Comparison of ENCODE assay signal across 9 cellular contexts in genomic region chr7:24572014-24572413, GRCh38. TPM values are rescaled to one million over a fixed set of nuclear protein-coding genes. Genes with fewer than 3 reads are reported as not detected.
A peak's percentile ranks its signal among the peaks of the same experiment; 100 is the strongest.
DNase-seq lines count a peak whose midpoint lies in the region; TF ChIP-seq lines count a peak whose summit lies in the region.
"Had no signal": no experiment of that assay in that cellular context is flagged by ENCODE, and none has a peak within 500 bp of the region (broad histone marks: within the 10 kb centered on the region; RNA-seq: fewer than 3 reads in every experiment).

No MANE protein-coding gene starts in this region.

- intact Hi-C loops in Calu3 (cut with micrococcal nuclease; ENCODE audit: unreplicated experiment): no loop called here
- intact Hi-C loops in dorsolateral prefrontal cortex (cut with DNase I): loop anchor here (10.0 kb wide), 2 partner anchors 93 to 143 kb away; no protein-coding TSS in a partner anchor

- no peak overlapping the region for H2AFZ ChIP-seq in neural progenitor cell (replicated peaks)

- H3K36me3 ChIP-seq in NT2/D1 (ENCODE audit: insufficient read depth, insufficient read length, low read length) (no peaks in the 10 kb centered on the region), neural progenitor cell (no peaks in the 10 kb centered on the region)

- H3K9me3 Mint-ChIP-seq in Calu3 (ENCODE audit: low read depth, unreplicated experiment) (no peaks in the 10 kb centered on the region), neural progenitor cell (no peaks in the 10 kb centered on the region)

- H3K4me1 Mint-ChIP-seq in Calu3 (ENCODE audit: low read depth, unreplicated experiment): peaks cover 9% of the 10 kb centered on the region
- H3K4me1 Mint-ChIP-seq in neural progenitor cell: peaks cover 33% of the 10 kb centered on the region

- CTCF ChIA-PET in Calu3 (lab: Charles Lee): no interaction called here

- H3K4me3 ChIP-seq in NT2/D1 (ENCODE audit: insufficient read length, low read depth) (peak overlapping the region; percentile 54), dorsolateral prefrontal cortex (peak overlapping the region in 57 of 59 donors; percentile 62 to 95 (median 76)), neural progenitor cell (no peak overlapping the region)

- BruUV-seq in Calu3 (replicated peaks; lab: Mats Ljungman, UMichigan): no TSS peak

- peaks cover 31% of the 10 kb centered on the region for H3K79me2 ChIP-seq in neural progenitor cell (ENCODE audit: low read depth)

- H3F3A ChIP-seq in neural progenitor cell (ENCODE audit: low read depth): peaks cover 11% of the 10 kb centered on the region

- H3K27ac Mint-ChIP-seq in Calu3 (ENCODE audit: unreplicated experiment) (no peak overlapping the region), neural progenitor cell (peak overlapping the region; percentile 51)

- peaks cover 18% of the 10 kb centered on the region for H3K27me3 ChIP-seq in NT2/D1 (ENCODE audit: insufficient read depth, insufficient read length)
- H3K27me3 ChIP-seq in dorsolateral prefrontal cortex: no peaks in the 10 kb centered on the region
- H3K27me3 ChIP-seq in neural progenitor cell: peaks cover 13% of the 10 kb centered on the region

- no peak overlapping the region for H3K9ac ChIP-seq in NT2/D1 (ENCODE audit: insufficient read length, low read depth)
- H3K9ac ChIP-seq in neural progenitor cell: no peak overlapping the region

- peaks cover 54% of the 10 kb centered on the region for H3K27me3 Mint-ChIP-seq in Calu3 (ENCODE audit: unreplicated experiment)
- peaks cover 5% of the 10 kb centered on the region for H3K27me3 Mint-ChIP-seq in neural progenitor cell (ENCODE audit: insufficient read depth, low read depth)

- H3K4me3 Mint-ChIP-seq in Calu3 (ENCODE audit: low read depth, unreplicated experiment): peak overlapping the region; percentile 91
- H3K4me3 Mint-ChIP-seq in neural progenitor cell: peak overlapping the region; percentile 92

- H3K36me3 Mint-ChIP-seq in Calu3 (ENCODE audit: insufficient read depth, unreplicated experiment): peaks cover 24% of the 10 kb centered on the region
- H3K36me3 Mint-ChIP-seq in neural progenitor cell: no peaks in the 10 kb centered on the region

- TF ChIP-seq CTCF in Calu3 (IDR thresholded peaks at IDR 0.05; ENCODE audit: unreplicated experiment) (no peak), dorsolateral prefrontal cortex (IDR thresholded peaks at IDR 0.05 in 54 of 56, conservative IDR thresholded peaks at IDR 0.05 in 2 of 56; ENCODE audit: low read depth in 1 of 56, partially characterized antibody in 56 of 56) (no peak), neural progenitor cell (IDR thresholded peaks at IDR 0.05) (no peak)

- peak overlapping the region; percentile 85 for H3K4me2 ChIP-seq in neural progenitor cell

- H3K27ac ChIP-seq in dorsolateral prefrontal cortex (peak overlapping the region in 46 of 59 donors; percentile 21 to 94 (median 86)), neural progenitor cell (no peak overlapping the region)

- peaks cover 12% of the 10 kb centered on the region for H4K20me1 ChIP-seq in neural progenitor cell (ENCODE audit: low read depth)

- H3K4me1 ChIP-seq in NT2/D1 (ENCODE audit: insufficient read depth, insufficient read length): no peaks in the 10 kb centered on the region
- H3K4me1 ChIP-seq in neural progenitor cell: peaks cover 29% of the 10 kb centered on the region

- H3K9me3 ChIP-seq in NT2/D1 (ENCODE audit: insufficient read depth, low read length) (no peaks in the 10 kb centered on the region), neural progenitor cell (ENCODE audit: low read depth) (no peaks in the 10 kb centered on the region)

- no peak for DNase-seq in Calu3
- DNase-seq in NT2/D1 (ENCODE audit: low read depth, low spot score): no peak
- no peak for DNase-seq in dorsolateral prefrontal cortex
- DNase-seq in neural progenitor cell (ENCODE audit: low spot score): no peak
- no peak for DNase-seq in MV-4-11 (lab: John Stamatoyannopoulos, UW)
- DNase-seq in SIG-M5 (lab: John Stamatoyannopoulos, UW): no peak
- no peak for DNase-seq in stimulated activated CD8-positive, alpha-beta memory T cell treated with anti-CD3 and anti-CD28 coated beads, Interleukin-4, amount 100 ng/mL, for 48 hours
- DNase-seq in ecto neural progenitor cell (ENCODE audit: low spot score): no peak
- DNase-seq: GF-D8 had no signal

RNA-seq across cellular contexts. Expression of gene PALS2, which starts 1.2 kb away (rescaled TPM):
- 70.5 and 88.8 TPM in 2 replicates for total RNA-seq in Calu3 (2022)
- 100 to 1,000 TPM in 87 of 120 experiments, 10 to 100 TPM in 33; 46.4 to 226 (median 122) TPM for total RNA-seq in dorsolateral prefrontal cortex
- 37.7 and 51.8 TPM in 2 replicates for total RNA-seq in neural progenitor cell (ENCODE audit: low replicate concordance)
